ENCODE assay signal across 12 cellular contexts in genomic region chr15:57422113-57422754, GRCh38. TPM values are rescaled to one million over a fixed set of nuclear protein-coding genes. Genes with fewer than 3 reads are reported as not detected.
DNase-seq lines count a peak whose midpoint lies in the region; ATAC-seq and TF ChIP-seq lines count a peak whose summit lies in the region.
"Had no signal": no experiment of that assay in that cellular context is flagged by ENCODE, and none has a peak within 500 bp of the region (broad histone marks: within the 10 kb centered on the region; RNA-seq: fewer than 3 reads in every experiment).

No MANE protein-coding gene starts in this region.

- H3K9me3 ChIP-seq in upper lobe of right lung (no peaks in the 10 kb centered on the region), Karpas-422 (ENCODE audit: low read length) (no peaks in the 10 kb centered on the region)
- H3K9me3 ChIP-seq: adrenal gland had no signal

- H3K4me1 ChIP-seq in upper lobe of right lung (no peaks in the 10 kb centered on the region), Karpas-422 (ENCODE audit: low read length) (no peaks in the 10 kb centered on the region)

- H3K4me3 Mint-ChIP-seq in activated T-helper 1 cell treated with anti-CD3 and anti-CD28 coated beads, Interleukin-12 subunit alpha, Interleukin-12 subunit beta, Interleukin-2, Interleukin-4 antibody, amounts not matched to agents 30 ng/mL and 10 ng/mL and 1 ng/mL, durations not matched to agents 14 hours and 24 hours and 36 hours, result no peak overlapping the region

- H4K20me1 ChIP-seq in Karpas-422 (ENCODE audit: insufficient read depth, low read depth, low read length), result no peaks in the 10 kb centered on the region

- H3K27me3 ChIP-seq in upper lobe of right lung (no peaks in the 10 kb centered on the region), Karpas-422 (ENCODE audit: low read length) (no peaks in the 10 kb centered on the region)
- H3K27me3 ChIP-seq: adrenal gland had no signal

- H3K4me3 ChIP-seq in fibroblast of the aortic adventitia (ENCODE audit: low read depth, low read length) (no peak overlapping the region), upper lobe of right lung (no peak overlapping the region), Karpas-422 (ENCODE audit: low read length) (no peak overlapping the region)
- H3K4me3 ChIP-seq: adrenal gland had no signal

- no peaks in the 10 kb centered on the region for H3K9me2 ChIP-seq in Karpas-422 (replicated peaks; ENCODE audit: insufficient read depth, low read length)

- TF ChIP-seq CTCF in fibroblast of the aortic adventitia (IDR thresholded peaks at IDR 0.05; ENCODE audit: insufficient read depth, low read length) (no peak), upper lobe of right lung (IDR thresholded peaks at IDR 0.05) (no peak)

- H3K4me2 ChIP-seq in Karpas-422 (ENCODE audit: low read depth, low read length, poor library complexity, severe bottlenecking), result no peak overlapping the region

- no peak overlapping the region for H3K9ac ChIP-seq in Karpas-422 (ENCODE audit: low read length)

- H3K27me3 Mint-ChIP-seq in activated T-helper 1 cell treated with anti-CD3 and anti-CD28 coated beads, Interleukin-12 subunit alpha, Interleukin-12 subunit beta, Interleukin-2, Interleukin-4 antibody, amounts not matched to agents 30 ng/mL and 10 ng/mL and 1 ng/mL, durations not matched to agents 14 hours and 24 hours and 36 hours (ENCODE audit: insufficient read depth), result peaks cover 3% of the 10 kb centered on the region

- intact Hi-C loops in upper lobe of right lung (cut with DNase I), result no loop called here
- intact Hi-C loops in activated T-helper 1 cell treated with anti-CD3 and anti-CD28 coated beads, Interleukin-12 subunit alpha, Interleukin-12 subunit beta, Interleukin-2, Interleukin-4 antibody, amounts not matched to agents 30 ng/mL and 10 ng/mL and 1 ng/mL, durations not matched to agents 14 hours and 24 hours and 36 hours (cut with micrococcal nuclease), result no loop called here

- no peaks in the 10 kb centered on the region for H3K36me3 ChIP-seq in upper lobe of right lung
- no peaks in the 10 kb centered on the region for H3K36me3 ChIP-seq in Karpas-422 (ENCODE audit: insufficient read depth, low read length)
- H3K36me3 ChIP-seq: adrenal gland had no signal

- H3K4me1 Mint-ChIP-seq in activated T-helper 1 cell treated with anti-CD3 and anti-CD28 coated beads, Interleukin-12 subunit alpha, Interleukin-12 subunit beta, Interleukin-2, Interleukin-4 antibody, amounts not matched to agents 30 ng/mL and 10 ng/mL and 1 ng/mL, durations not matched to agents 14 hours and 24 hours and 36 hours (ENCODE audit: low read depth), result no peaks in the 10 kb centered on the region

- ATAC-seq in HG03175 (IDR thresholded peaks at IDR 0.05; ENCODE audit: unreplicated experiment) (peak; percentile 94), upper lobe of right lung (peak; percentile 48)

- H3K27ac ChIP-seq in upper lobe of right lung (no peak overlapping the region), Karpas-422 (ENCODE audit: low read length) (no peak overlapping the region)
- H3K27ac ChIP-seq: 22Rv1, adrenal gland, VCaP had no signal

- no peak overlapping the region for H3K27ac Mint-ChIP-seq in activated T-helper 1 cell treated with anti-CD3 and anti-CD28 coated beads, Interleukin-12 subunit alpha, Interleukin-12 subunit beta, Interleukin-2, Interleukin-4 antibody, amounts not matched to agents 30 ng/mL and 10 ng/mL and 1 ng/mL, durations not matched to agents 14 hours and 24 hours and 36 hours

- no peaks in the 10 kb centered on the region for H3K36me3 Mint-ChIP-seq in activated T-helper 1 cell treated with anti-CD3 and anti-CD28 coated beads, Interleukin-12 subunit alpha, Interleukin-12 subunit beta, Interleukin-2, Interleukin-4 antibody, amounts not matched to agents 30 ng/mL and 10 ng/mL and 1 ng/mL, durations not matched to agents 14 hours and 24 hours and 36 hours (ENCODE audit: low read depth)

- DNase-seq in DMS53 treated with DMSO at 0.1 percent for 48 hours (lab: John Stamatoyannopoulos, UW; ENCODE audit: unreplicated experiment), result peak; percentile 1
- no peak for DNase-seq in DMS53 (lab: John Stamatoyannopoulos, UW)
- DNase-seq in fibroblast of the aortic adventitia (ENCODE audit: low read depth), result peak; percentile 62
- no peak for DNase-seq in upper lobe of right lung
- no peak for DNase-seq in activated T-helper 1 cell treated with anti-CD3 and anti-CD28 coated beads, Interleukin-12 subunit alpha, Interleukin-12 subunit beta, Interleukin-2, Interleukin-4 antibody, amounts not matched to agents 30 ng/mL and 10 ng/mL and 1 ng/mL, durations not matched to agents 14 hours and 24 hours and 36 hours (ENCODE audit: low spot score)
- no peak for DNase-seq in retina
- DNase-seq in Karpas-422, result no peak
- DNase-seq: adrenal gland, NCI-H524 had no signal

- no peaks in the 10 kb centered on the region for H3K79me2 ChIP-seq in Karpas-422 (ENCODE audit: low read length)

- H2AFZ ChIP-seq in Karpas-422 (ENCODE audit: low read length), result no peak overlapping the region

- H3K9me3 Mint-ChIP-seq in activated T-helper 1 cell treated with anti-CD3 and anti-CD28 coated beads, Interleukin-12 subunit alpha, Interleukin-12 subunit beta, Interleukin-2, Interleukin-4 antibody, amounts not matched to agents 30 ng/mL and 10 ng/mL and 1 ng/mL, durations not matched to agents 14 hours and 24 hours and 36 hours, result no peaks in the 10 kb centered on the region

RNA-seq across cellular contexts. Expression of gene CGNL1, which starts 45.9 kb away (rescaled TPM):
- total RNA-seq in fibroblast of the aortic adventitia (ENCODE audit: low replicate concordance) (0.90 and 11.0 TPM in 2 replicates), upper lobe of right lung (54.9 TPM)
- total RNA-seq in activated T-helper 1 cell treated with anti-CD3 and anti-CD28 coated beads, Interleukin-12 subunit alpha, Interleukin-12 subunit beta, Interleukin-2, Interleukin-4 antibody, amounts not matched to agents 30 ng/mL and 10 ng/mL and 1 ng/mL, durations not matched to agents 14 hours and 24 hours and 36 hours, result not detected in 2 replicates
- not detected in 2 replicates for total RNA-seq in Karpas-422 (2014; rRNA removed; shearing (Covaris generic); ENCODE audit: low replicate concordance)

Comparison
In these comparisons a context has a peak if more than half of its experiments do, and no peak if none do; other contexts are left out.
1. DNase-seq: peak in DMS53 treated with DMSO at 0.1 percent for 48 hours (single experiment) and fibroblast of the aortic adventitia (single experiment); none in DMS53 (single experiment), upper lobe of right lung (single experiment), activated T-helper 1 cell treated with anti-CD3 and anti-CD28 coated beads, Interleukin-12 subunit alpha, Interleukin-12 subunit beta, Interleukin-2, Interleukin-4 antibody, amounts not matched to agents 30 ng/mL and 10 ng/mL and 1 ng/mL, durations not matched to agents 14 hours and 24 hours and 36 hours (single experiment), retina (single experiment) and Karpas-422 (single experiment).